36 cellular contexts compared by ENCODE assay signal in genomic region chr11:30000986-30001385, GRCh38. TPM values are rescaled to one million over a fixed set of nuclear protein-coding genes. Genes with fewer than 3 reads are reported as not detected.
DNase-seq lines count a peak whose midpoint lies in the region; ATAC-seq and TF ChIP-seq lines count a peak whose summit lies in the region.
"Had no signal": no experiment of that assay in that cellular context is flagged by ENCODE, and none has a peak within 500 bp of the region (broad histone marks: within the 10 kb centered on the region; RNA-seq: fewer than 3 reads in every experiment).

No MANE protein-coding gene starts in this region.

- H3K4me1 ChIP-seq in BLaER1 = peaks cover 13% of the 10 kb centered on the region
- peaks cover 68% of the 10 kb centered on the region for H3K4me1 ChIP-seq in KMS-11 (ENCODE audit: low read depth, poor library complexity, severe bottlenecking)
- H3K4me1 ChIP-seq in heart right ventricle = peaks cover 0 to 38% (median 6%) of the 10 kb centered on the region in 9 donors
- H3K4me1 ChIP-seq in hepatocyte (ENCODE audit: insufficient read depth) = no peaks in the 10 kb centered on the region
- H3K4me1 ChIP-seq: A549, HAP-1, left lung, stomach, vagina had no signal

- H3K9ac ChIP-seq in BLaER1 (no peak overlapping the region), KMS-11 (no peak overlapping the region)

- no peaks in the 10 kb centered on the region for H3K27me3 Mint-ChIP-seq in HFFc6 (ENCODE audit: insufficient read depth)
- H3K27me3 Mint-ChIP-seq: activated CD8-positive, alpha-beta memory T cell treated with anti-CD3 and anti-CD28 coated beads, Interleukin-2, amount 10 ng/mL, durations not matched to agents 7 days and 5 days; activated naive CD8-positive, alpha-beta T cell treated with anti-CD3 and anti-CD28 coated beads, Interleukin-2, amount 50 U/mL, for 24 hours; CD4-positive, alpha-beta T cell had no signal

- no peak for TF ChIP-seq CTCF in KMS-11 (conservative IDR thresholded peaks at IDR 0.05; ENCODE audit: low read depth, low read length)
- no peak for TF ChIP-seq CTCF in heart right ventricle (IDR thresholded peaks at IDR 0.05)
- no peak for TF ChIP-seq CTCF in HFFc6 (IDR thresholded peaks at IDR 0.05)
- no peak for TF ChIP-seq CTCF in hepatocyte (IDR thresholded peaks at IDR 0.05; ENCODE audit: poor library complexity)

- H3K36me3 ChIP-seq in BLaER1 = no peaks in the 10 kb centered on the region
- H3K36me3 ChIP-seq in KMS-11 (ENCODE audit: insufficient read depth) = no peaks in the 10 kb centered on the region
- no peaks in the 10 kb centered on the region for H3K36me3 ChIP-seq in heart right ventricle
- no peaks in the 10 kb centered on the region for H3K36me3 ChIP-seq in H7 (replicated peaks; ENCODE audit: control insufficient read depth, insufficient read depth, low read length)
- H3K36me3 ChIP-seq in hepatocyte (replicated peaks; ENCODE audit: insufficient read depth, low read depth) = no peaks in the 10 kb centered on the region
- H3K36me3 ChIP-seq: cardiac muscle cell, HAP-1, left lung, neutrophil, stomach, vagina had no signal

- ATAC-seq in heart right ventricle = peak; percentile 52 to 95 (median 86)
- ATAC-seq: A549; activated CD8-positive, alpha-beta memory T cell treated with anti-CD3 and anti-CD28 coated beads, Interleukin-2, amount 10 ng/mL, durations not matched to agents 7 days and 5 days; activated naive CD8-positive, alpha-beta T cell treated with anti-CD3 and anti-CD28 coated beads, Interleukin-2, amount 50 U/mL, for 24 hours; activated T-cell treated with anti-CD3 and anti-CD28 coated beads, Interleukin-2, amount 50 U/mL, for 4 hours; HepG2; left lung; sciatic nerve; SK-N-SH treated with all-trans-retinoic acid at 6 μM for 48 hours had no signal

- H3K79me2 ChIP-seq in KMS-11 (ENCODE audit: insufficient read depth, low read depth) = no peaks in the 10 kb centered on the region
- no peaks in the 10 kb centered on the region for H3K79me2 ChIP-seq in hepatocyte

- H3K4me3 ChIP-seq in BLaER1 = no peak overlapping the region
- no peak overlapping the region for H3K4me3 ChIP-seq in KMS-11 (IDR thresholded peaks at IDR 0.05; ENCODE audit: insufficient read depth, low read depth, low read length)
- no peak overlapping the region for H3K4me3 ChIP-seq in heart right ventricle
- H3K4me3 ChIP-seq in H7 (ENCODE audit: insufficient read depth, low read depth, low read length) = no peak overlapping the region
- no peak overlapping the region for H3K4me3 ChIP-seq in hepatocyte
- H3K4me3 ChIP-seq: A549, cardiac muscle cell, coronary artery, HAP-1, left lung, stomach, vagina had no signal

- H4K20me1 ChIP-seq in BLaER1 (no peaks in the 10 kb centered on the region), KMS-11 (ENCODE audit: insufficient read depth) (no peaks in the 10 kb centered on the region), hepatocyte (ENCODE audit: insufficient read depth, poor library complexity, severe bottlenecking) (no peaks in the 10 kb centered on the region)

- H3K27ac ChIP-seq in BLaER1 (no peak overlapping the region), KMS-11 (peak overlapping the region; percentile 28; the same call in 1 of the 2 replicates), heart right ventricle (peak overlapping the region in 5 of 10 donors; percentile 11 to 54 (median 39)), hepatocyte (no peak overlapping the region)
- H3K27ac ChIP-seq: A549, cardiac muscle cell, coronary artery, left lung, neutrophil, stomach, vagina had no signal

- no peaks in the 10 kb centered on the region for H3K36me3 Mint-ChIP-seq in HFFc6 (ENCODE audit: low read depth)
- H3K36me3 Mint-ChIP-seq: activated CD8-positive, alpha-beta memory T cell treated with anti-CD3 and anti-CD28 coated beads, Interleukin-2, amount 10 ng/mL, durations not matched to agents 7 days and 5 days had no signal

- H3K4me3 Mint-ChIP-seq in HFFc6 = no peak overlapping the region
- H3K4me3 Mint-ChIP-seq: activated CD8-positive, alpha-beta memory T cell treated with anti-CD3 and anti-CD28 coated beads, Interleukin-2, amount 10 ng/mL, durations not matched to agents 7 days and 5 days; activated naive CD8-positive, alpha-beta T cell treated with anti-CD3 and anti-CD28 coated beads, Interleukin-2, amount 50 U/mL, for 24 hours; activated T-cell treated with anti-CD3 and anti-CD28 coated beads, Interleukin-2, amount 50 U/mL, for 4 hours; CD4-positive, alpha-beta T cell; T-helper 1 cell treated with Interleukin-12 subunit alpha and Interleukin-12 subunit beta and Interleukin-4 antibody, amounts not matched to agents 30 μg/mL and 1 μg/mL, for 36 hours had no signal

- H3K9me3 ChIP-seq in BLaER1 (no peaks in the 10 kb centered on the region), heart right ventricle (no peaks in the 10 kb centered on the region), hepatocyte (ENCODE audit: low read depth) (no peaks in the 10 kb centered on the region)
- H3K9me3 ChIP-seq: A549, HAP-1, left lung, neutrophil, stomach, vagina had no signal

- intact Hi-C loops in heart right ventricle (cut with DNase I) = loop anchor here in 2 of 10 donors (10.0 kb wide), 2 partner anchors 156 to 226 kb away; no protein-coding TSS in a partner anchor

- no peaks in the 10 kb centered on the region for H3K27me3 ChIP-seq in BLaER1
- H3K27me3 ChIP-seq in KMS-11 (ENCODE audit: insufficient read depth, low read depth) = no peaks in the 10 kb centered on the region
- no peaks in the 10 kb centered on the region for H3K27me3 ChIP-seq in heart right ventricle
- no peaks in the 10 kb centered on the region for H3K27me3 ChIP-seq in H7 (ENCODE audit: control insufficient read depth, insufficient read depth, low read length)
- peaks cover 7% of the 10 kb centered on the region for H3K27me3 ChIP-seq in hepatocyte
- H3K27me3 ChIP-seq: cardiac muscle cell, left lung, neutrophil, stomach, vagina had no signal

- peak overlapping the region; percentile 25; the same call in 1 of the 2 replicates for H2AFZ ChIP-seq in KMS-11 (ENCODE audit: low read depth)
- no peak overlapping the region for H2AFZ ChIP-seq in hepatocyte

- H3K9me2 ChIP-seq in hepatocyte (replicated peaks; ENCODE audit: insufficient read depth) = no peaks in the 10 kb centered on the region

- H3K4me1 Mint-ChIP-seq in HFFc6 (ENCODE audit: low read depth) = no peaks in the 10 kb centered on the region
- H3K4me1 Mint-ChIP-seq: activated CD8-positive, alpha-beta memory T cell treated with anti-CD3 and anti-CD28 coated beads, Interleukin-2, amount 10 ng/mL, durations not matched to agents 7 days and 5 days; activated naive CD8-positive, alpha-beta T cell treated with anti-CD3 and anti-CD28 coated beads, Interleukin-2, amount 50 U/mL, for 24 hours had no signal

- H3K27ac Mint-ChIP-seq in HFFc6 = no peak overlapping the region
- H3K27ac Mint-ChIP-seq: activated CD8-positive, alpha-beta memory T cell treated with anti-CD3 and anti-CD28 coated beads, Interleukin-2, amount 10 ng/mL, durations not matched to agents 7 days and 5 days; activated naive CD8-positive, alpha-beta T cell treated with anti-CD3 and anti-CD28 coated beads, Interleukin-2, amount 50 U/mL, for 24 hours; CD4-positive, alpha-beta T cell; T-helper 1 cell treated with Interleukin-12 subunit alpha and Interleukin-12 subunit beta and Interleukin-4 antibody, amounts not matched to agents 30 μg/mL and 1 μg/mL, for 36 hours had no signal

- DNase-seq in NCI-H345 (lab: John Stamatoyannopoulos, UW) = peak; percentile 11
- peak in 1 of 2 donors; percentile 31 for DNase-seq in heart right ventricle
- DNase-seq in HFFc6 = no peak
- no peak for DNase-seq in H7
- no peak for DNase-seq in hepatocyte (ENCODE audit: low spot score)
- DNase-seq in HuH-7 (ENCODE audit: low spot score) = no peak
- DNase-seq: activated CD4-positive, alpha-beta T cell treated with anti-CD3 and anti-CD28 coated beads, Interleukin-2, amount 50 U/mL, for 4 hours; activated CD8-positive, alpha-beta memory T cell treated with anti-CD3 and anti-CD28 coated beads, Interleukin-2, amount 10 ng/mL, durations not matched to agents 7 days and 5 days; activated gamma-delta T cell treated with Interleukin-2 at 50 U/mL for 16 hours; activated naive CD8-positive, alpha-beta T cell treated with anti-CD3 and anti-CD28 coated beads, Interleukin-2, amount 50 U/mL, for 24 hours; activated T-cell treated with anti-CD3 and anti-CD28 coated beads, Interleukin-2, amount 50 U/mL, for 4 hours; AML-193; CD4-positive, alpha-beta T cell; effector CD8-positive, alpha-beta T cell; Kasumi-1; left lung; MV-4-11; NCI-H446; posterior cingulate gyrus; stimulated activated CD4-positive, alpha-beta T cell treated with anti-CD3 and anti-CD28 coated beads, Interleukin-12 subunit alpha, Interleukin-12 subunit beta, amount 100 ng/mL, for 4 hours; stimulated activated CD4-positive, alpha-beta T cell treated with anti-CD3 and anti-CD28 coated beads, Interleukin-4, amount 100 ng/mL, for 1 hour; stomach had no signal

- H3K4me2 ChIP-seq in BLaER1 (peak overlapping the region; percentile 47), KMS-11 (peak overlapping the region; percentile 66), hepatocyte (no peak overlapping the region)
- H3K4me2 ChIP-seq: A549 had no signal

- 33 to 34% methylated on average over 3 of the region's 3 CpGs for WGBS in heart right ventricle, 2 donors
- WGBS in hepatocyte (ENCODE audit: low lambda C conversion rate, missing lambda C conversion rate) = 47% methylated on average over 3 of the region's 3 CpGs

- peaks cover 11% of the 10 kb centered on the region; the same call in 1 of the 2 replicates for H3K9me3 Mint-ChIP-seq in HFFc6
- H3K9me3 Mint-ChIP-seq: activated naive CD8-positive, alpha-beta T cell treated with anti-CD3 and anti-CD28 coated beads, Interleukin-2, amount 50 U/mL, for 24 hours; activated T-cell treated with anti-CD3 and anti-CD28 coated beads, Interleukin-2, amount 50 U/mL, for 4 hours; CD4-positive, alpha-beta T cell had no signal

RNA-seq across cellular contexts. Expression of gene KCNA4, which starts 15.8 kb away (rescaled TPM):
- total RNA-seq in heart right ventricle = 10 to 100 TPM in 3 of 10 donors, 1 to 10 TPM in 7; 1.3 to 12.8 (median 7.4) TPM
- 1 to 10 TPM; 1.2 to 1.8 TPM for polyA plus RNA-seq in heart right ventricle
- not detected for total RNA-seq in HFFc6 (2021; fragmentation: NEBNext Ultra II Directional; extraction: Animal tissue kit (Norgen Biotek cat#: 25700))
- 0.07 and 0.14 TPM in 2 replicates for total RNA-seq in H7 (2014; rRNA removed; shearing (Covaris generic))
- 1.1 and 1.6 TPM in 2 replicates for total RNA-seq in hepatocyte
- polyA plus RNA-seq in hepatocyte = 0.38 and 0.47 TPM in 2 replicates
- total RNA-seq: activated CD8-positive, alpha-beta memory T cell treated with anti-CD3 and anti-CD28 coated beads, Interleukin-2, amount 10 ng/mL, durations not matched to agents 7 days and 5 days; activated T-cell treated with anti-CD3 and anti-CD28 coated beads, Interleukin-2, amount 50 U/mL, for 4 hours; astrocyte; CD4-positive, alpha-beta T cell; HepG2; OCI-LY7; vagina had no signal
- polyA plus RNA-seq: A549, HepG2, stomach had no signal
